In the genomic region with DNA sequence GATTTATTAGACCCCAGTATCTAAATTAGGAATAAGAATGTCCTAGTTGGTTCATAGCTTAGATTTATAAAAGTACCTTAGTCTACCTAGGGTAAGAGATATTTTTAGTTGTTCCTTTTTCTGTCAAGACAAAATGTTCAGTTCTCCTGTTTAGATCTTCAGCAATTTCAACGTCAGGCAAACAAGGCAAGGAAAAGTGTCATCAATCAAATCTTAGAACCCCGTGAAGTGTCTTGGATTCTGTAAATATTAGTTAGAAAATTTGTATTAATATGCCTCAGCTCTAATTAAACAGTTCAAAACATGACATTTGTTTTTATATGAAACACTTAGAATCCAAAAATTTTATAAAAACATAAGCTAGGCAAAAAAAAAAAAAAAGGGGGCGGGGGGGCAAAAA, we compare ENCODE assay signal across 26 cellular contexts.
"Had no signal": no experiment of that assay in that cellular context is flagged by ENCODE, and none has a peak within 500 bp of the region (broad histone marks: within the 10 kb centered on the region; RNA-seq: fewer than 3 reads in every experiment).

No MANE protein-coding gene starts in this region.

- H3K9me3 Mint-ChIP-seq: activated CD4-positive, alpha-beta memory T cell treated with anti-CD3 and anti-CD28 coated beads, Interleukin-2, amount 10 ng/mL, durations not matched to agents 7 days and 5 days; activated naive CD4-positive, alpha-beta T cell treated with anti-CD3 and anti-CD28 coated beads, Interleukin-2, amount 50 U/mL, for 24 hours; activated T-helper 1 cell treated with anti-CD3 and anti-CD28 coated beads, Interleukin-12 subunit alpha, Interleukin-12 subunit beta, Interleukin-2, Interleukin-4 antibody, amounts not matched to agents 30 ng/mL and 10 ng/mL and 1 ng/mL, durations not matched to agents 14 hours and 24 hours and 36 hours; dendritic cell treated with granulocyte-macrophage colony-stimulating factor and Interleukin-4, amounts not matched to agents 40 ng/mL and 50 ng/mL, for 4 days; stimulated activated memory B cell treated with anti-CD40 and anti-IgM and Interleukin-4, amounts not matched to agents 10 μg/mL and 1 μg/mL and 100 μg/mL, for 72 hours; type B pancreatic cell had no signal

- H3K27ac Mint-ChIP-seq: activated CD4-positive, alpha-beta memory T cell treated with anti-CD3 and anti-CD28 coated beads, Interleukin-2, amount 10 ng/mL, durations not matched to agents 7 days and 5 days; activated CD8-positive, alpha-beta memory T cell treated with anti-CD3 and anti-CD28 coated beads, Interleukin-2, amount 10 ng/mL, durations not matched to agents 7 days and 5 days; activated naive CD4-positive, alpha-beta T cell treated with anti-CD3 and anti-CD28 coated beads, Interleukin-2, amount 50 U/mL, for 24 hours; activated T-helper 1 cell treated with anti-CD3 and anti-CD28 coated beads, Interleukin-12 subunit alpha, Interleukin-12 subunit beta, Interleukin-2, Interleukin-4 antibody, amounts not matched to agents 30 ng/mL and 10 ng/mL and 1 ng/mL, durations not matched to agents 14 hours and 24 hours and 36 hours; brain; dendritic cell treated with granulocyte-macrophage colony-stimulating factor and Interleukin-4, amounts not matched to agents 40 ng/mL and 50 ng/mL, for 4 days; stimulated activated memory B cell treated with anti-CD40 and anti-IgM and Interleukin-4, amounts not matched to agents 10 μg/mL and 1 μg/mL and 100 μg/mL, for 72 hours; type B pancreatic cell had no signal

- ATAC-seq: activated CD8-positive, alpha-beta memory T cell treated with anti-CD3 and anti-CD28 coated beads, Interleukin-2, amount 10 ng/mL, durations not matched to agents 7 days and 5 days; esophagus mucosa; gastrocnemius medialis; heart left ventricle; left colon; mucosa of descending colon; sciatic nerve; stimulated activated memory B cell treated with anti-CD40 and anti-IgM and Interleukin-4, amounts not matched to agents 10 μg/mL and 1 μg/mL and 100 μg/mL, for 72 hours had no signal

- H3K4me1 Mint-ChIP-seq: activated CD4-positive, alpha-beta memory T cell treated with anti-CD3 and anti-CD28 coated beads, Interleukin-2, amount 10 ng/mL, durations not matched to agents 7 days and 5 days; activated CD8-positive, alpha-beta memory T cell treated with anti-CD3 and anti-CD28 coated beads, Interleukin-2, amount 10 ng/mL, durations not matched to agents 7 days and 5 days; activated naive CD4-positive, alpha-beta T cell treated with anti-CD3 and anti-CD28 coated beads, Interleukin-2, amount 50 U/mL, for 24 hours; brain; stimulated activated memory B cell treated with anti-CD40 and anti-IgM and Interleukin-4, amounts not matched to agents 10 μg/mL and 1 μg/mL and 100 μg/mL, for 72 hours had no signal

- H3K36me3 ChIP-seq: gastrocnemius medialis, heart left ventricle, stomach, vagina had no signal

- H3K27ac ChIP-seq: gastrocnemius medialis, heart left ventricle, stomach, testis, vagina had no signal

- DNase-seq: activated CD4-positive, alpha-beta memory T cell treated with anti-CD3 and anti-CD28 coated beads, Interleukin-2, amount 10 ng/mL, durations not matched to agents 7 days and 5 days; activated CD4-positive, alpha-beta T cell treated with anti-CD3 and anti-CD28 coated beads for 48 hours; activated CD4-positive, CD25-positive, alpha-beta regulatory T cell; activated CD8-positive, alpha-beta memory T cell treated with anti-CD3 and anti-CD28 coated beads, Interleukin-2, amount 10 ng/mL, durations not matched to agents 7 days and 5 days; activated gamma-delta T cell; activated T-cell treated with anti-CD3 and anti-CD28 coated beads for 4 hours; anterior cingulate cortex; effector CD4-positive, alpha-beta T cell; gastrocnemius medialis; left colon; mesendoderm; mucosa of descending colon; small intestine; stomach; T-helper 2 cell; testis had no signal

- H3K4me1 ChIP-seq: gastrocnemius medialis, heart left ventricle, stomach, testis, vagina had no signal

- H3K9me3 ChIP-seq: gastrocnemius medialis, heart left ventricle, mucosa of descending colon, stomach, testis, vagina had no signal

- H3K4me3 ChIP-seq: gastrocnemius medialis, heart left ventricle, mucosa of descending colon, stomach, testis, vagina had no signal

- H3K27me3 Mint-ChIP-seq: activated CD4-positive, alpha-beta memory T cell treated with anti-CD3 and anti-CD28 coated beads, Interleukin-2, amount 10 ng/mL, durations not matched to agents 7 days and 5 days; activated CD8-positive, alpha-beta memory T cell treated with anti-CD3 and anti-CD28 coated beads, Interleukin-2, amount 10 ng/mL, durations not matched to agents 7 days and 5 days; activated naive CD4-positive, alpha-beta T cell treated with anti-CD3 and anti-CD28 coated beads, Interleukin-2, amount 50 U/mL, for 24 hours; brain; dendritic cell treated with granulocyte-macrophage colony-stimulating factor and Interleukin-4, amounts not matched to agents 40 ng/mL and 50 ng/mL, for 4 days; stimulated activated memory B cell treated with anti-CD40 and anti-IgM and Interleukin-4, amounts not matched to agents 10 μg/mL and 1 μg/mL and 100 μg/mL, for 72 hours; type B pancreatic cell had no signal

- H3K4me3 Mint-ChIP-seq: activated CD4-positive, alpha-beta memory T cell treated with anti-CD3 and anti-CD28 coated beads, Interleukin-2, amount 10 ng/mL, durations not matched to agents 7 days and 5 days; activated CD8-positive, alpha-beta memory T cell treated with anti-CD3 and anti-CD28 coated beads, Interleukin-2, amount 10 ng/mL, durations not matched to agents 7 days and 5 days; activated naive CD4-positive, alpha-beta T cell treated with anti-CD3 and anti-CD28 coated beads, Interleukin-2, amount 50 U/mL, for 24 hours; activated T-helper 1 cell treated with anti-CD3 and anti-CD28 coated beads, Interleukin-12 subunit alpha, Interleukin-12 subunit beta, Interleukin-2, Interleukin-4 antibody, amounts not matched to agents 30 ng/mL and 10 ng/mL and 1 ng/mL, durations not matched to agents 14 hours and 24 hours and 36 hours; brain; dendritic cell treated with granulocyte-macrophage colony-stimulating factor and Interleukin-4, amounts not matched to agents 40 ng/mL and 50 ng/mL, for 4 days; stimulated activated memory B cell treated with anti-CD40 and anti-IgM and Interleukin-4, amounts not matched to agents 10 μg/mL and 1 μg/mL and 100 μg/mL, for 72 hours; type B pancreatic cell had no signal

- H3K27me3 ChIP-seq: gastrocnemius medialis, heart left ventricle, stomach, testis, vagina had no signal
